24 cellular contexts compared by ENCODE assay signal in the genomic region with DNA sequence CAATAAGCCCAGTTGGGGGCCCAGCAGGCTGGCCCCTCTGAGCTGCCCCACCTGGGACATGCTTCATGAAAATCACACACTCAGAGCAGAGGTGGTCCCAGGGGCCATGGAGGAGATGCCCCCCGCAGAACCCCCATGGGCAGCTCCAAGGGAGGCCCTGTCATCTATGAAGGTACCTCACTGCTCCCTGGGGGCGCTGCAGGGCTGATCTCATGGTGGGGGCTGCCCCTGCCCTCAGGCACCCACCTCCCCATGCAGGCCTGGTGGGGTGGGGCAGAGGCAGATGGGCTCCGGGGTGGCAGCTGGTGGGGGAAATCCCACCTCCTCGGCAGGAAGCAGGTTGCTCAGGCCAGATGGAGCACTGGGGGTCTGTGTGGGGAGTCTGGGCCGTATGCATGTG.
DNase-seq lines count a peak whose midpoint lies in the region; ATAC-seq and TF ChIP-seq lines count a peak whose summit lies in the region.
"Had no signal": no experiment of that assay in that cellular context is flagged by ENCODE, and none has a peak within 500 bp of the region (broad histone marks: within the 10 kb centered on the region; RNA-seq: fewer than 3 reads in every experiment).

No MANE protein-coding gene starts in this region.

- no peaks in the 10 kb centered on the region for H3K9me3 ChIP-seq in DOHH2 (ENCODE audit: control insufficient read depth, insufficient read depth, low read length)
- H3K9me3 ChIP-seq in OCI-LY7 (ENCODE audit: low read length): no peaks in the 10 kb centered on the region
- H3K9me3 ChIP-seq in mesenchymal stem cell (ENCODE audit: control insufficient read depth, low read length): no peaks in the 10 kb centered on the region
- H3K9me3 ChIP-seq: esophagus muscularis mucosa, HAP-1, pancreas, vagina had no signal

- no peak overlapping the region for H2BK120ac ChIP-seq in mesenchymal stem cell (ENCODE audit: low read depth, low read length)

- H2AK5ac ChIP-seq in mesenchymal stem cell (ENCODE audit: low read length, severe bottlenecking): no peak overlapping the region

- H3K9me2 ChIP-seq in DOHH2 (replicated peaks; ENCODE audit: control insufficient read depth, low read length) (no peaks in the 10 kb centered on the region), OCI-LY7 (ENCODE audit: insufficient read depth, low read length) (no peaks in the 10 kb centered on the region)

- no peaks in the 10 kb centered on the region for H3K36me3 ChIP-seq in DOHH2 (ENCODE audit: control insufficient read depth, low read length)
- H3K36me3 ChIP-seq in OCI-LY7 (ENCODE audit: insufficient read depth, low read length): no peaks in the 10 kb centered on the region
- no peaks in the 10 kb centered on the region for H3K36me3 ChIP-seq in mesenchymal stem cell (ENCODE audit: control insufficient read depth in 1 of 2, insufficient read depth in 2 of 2, low read depth in 1 of 2, low read length in 2 of 2)
- H3K36me3 ChIP-seq: cardiac muscle cell, esophagus muscularis mucosa, HAP-1, pancreas, vagina had no signal

- H3K4me1 ChIP-seq in DOHH2 (ENCODE audit: control insufficient read depth, low read length) (peaks cover 39% of the 10 kb centered on the region), OCI-LY7 (ENCODE audit: insufficient read depth, low read length, poor library complexity, severe bottlenecking) (peaks cover 14% of the 10 kb centered on the region), mesenchymal stem cell (ENCODE audit: control insufficient read depth, insufficient read depth, low read depth, low read length) (peaks cover 27% of the 10 kb centered on the region)
- H3K4me1 ChIP-seq: HAP-1 had no signal

- H3K4me3 ChIP-seq in DOHH2 (ENCODE audit: low read length) (no peak overlapping the region), OCI-LY7 (ENCODE audit: low read depth, low read length, poor library complexity, severe bottlenecking) (no peak overlapping the region), mesenchymal stem cell (ENCODE audit: insufficient read depth in 1 of 2, low read depth in 1 of 2, low read length in 2 of 2) (no peak overlapping the region)
- H3K4me3 ChIP-seq: cardiac muscle cell, esophagus muscularis mucosa, HAP-1, pancreas, vagina had no signal

- H3K4ac ChIP-seq in mesenchymal stem cell (ENCODE audit: low read depth in 1 of 2, low read length in 2 of 2): no peak overlapping the region

- DNase-seq in GM20000 (ENCODE audit: low spot score): peak; percentile 57
- DNase-seq in OCI-LY7 (ENCODE audit: low spot score): peak; percentile 14
- DNase-seq in mesenchymal stem cell: no peak
- DNase-seq in dermis blood vessel endothelial cell: no peak
- DNase-seq in T1000 (lab: John Stamatoyannopoulos, UW): no peak
- no peak for DNase-seq in DMS53 (lab: John Stamatoyannopoulos, UW)
- DNase-seq: activated T-cell treated with anti-CD3 and anti-CD28 coated beads, Interleukin-2, amount 50 U/mL, for 72 hours; effector CD4-positive, alpha-beta T cell; glutamatergic neuron; immature natural killer cell; IMR-90; MM.1S; NCI-H446 treated with DMSO at 0.1 percent for 48 hours; pancreas; PC-3; T-helper 2 cell had no signal

- BruUV-seq in OCI-LY7 (replicated peaks; lab: Mats Ljungman, UMichigan): no TSS peak

- no peak overlapping the region for H3K9ac ChIP-seq in mesenchymal stem cell (ENCODE audit: low read length)

- TF ChIP-seq CTCF in DOHH2 (IDR thresholded peaks at IDR 0.05; ENCODE audit: low read depth, low read length, poor library complexity, severe bottlenecking) (peak; percentile 54), GM20000 (IDR thresholded peaks at IDR 0.05; ENCODE audit: extremely low read depth, missing control alignments) (peak; percentile 18), OCI-LY7 (conservative IDR thresholded peaks at IDR 0.05; ENCODE audit: low read length) (peak; percentile 29; the same call in 1 of the 2 replicates)

- peak overlapping the region; percentile 18 for H3K4me2 ChIP-seq in DOHH2 (ENCODE audit: low read length)
- no peak overlapping the region for H3K4me2 ChIP-seq in OCI-LY7 (ENCODE audit: low read length)
- H3K4me2 ChIP-seq in mesenchymal stem cell (ENCODE audit: low read length, poor library complexity, severe bottlenecking): no peak overlapping the region

- CTCF ChIA-PET in OCI-LY7 (lab: Charles Lee; ENCODE audit: unreplicated experiment): no interaction called here

- H3K23ac ChIP-seq in mesenchymal stem cell (ENCODE audit: low read length in 2 of 2): no peak overlapping the region

- H3K27ac ChIP-seq in DOHH2 (ENCODE audit: low read depth, low read length) (no peak overlapping the region), OCI-LY7 (ENCODE audit: low read depth, low read length, poor library complexity, severe bottlenecking) (no peak overlapping the region), mesenchymal stem cell (ENCODE audit: low read length, poor library complexity, severe bottlenecking) (no peak overlapping the region)
- H3K27ac ChIP-seq: cardiac muscle cell, esophagus muscularis mucosa, HL-60, pancreas, vagina had no signal

- no peak overlapping the region for H2BK5ac ChIP-seq in mesenchymal stem cell (ENCODE audit: low read depth, low read length, poor library complexity, severe bottlenecking)

- no peaks in the 10 kb centered on the region for H3K79me2 ChIP-seq in DOHH2 (ENCODE audit: control insufficient read depth, low read length)
- no peaks in the 10 kb centered on the region for H3K79me2 ChIP-seq in OCI-LY7 (ENCODE audit: insufficient read depth, low read depth, low read length)

- H4K91ac ChIP-seq in mesenchymal stem cell (ENCODE audit: low read length): no peak overlapping the region

- no peak for ATAC-seq in GM19463 (IDR thresholded peaks at IDR 0.05; ENCODE audit: unreplicated experiment)
- ATAC-seq: activated T-cell treated with anti-CD3 and anti-CD28 coated beads, Interleukin-2, amount 50 U/mL, for 72 hours; pancreas; PC-3; WTC11 had no signal

- H3F3A ChIP-seq in DOHH2 (ENCODE audit: control insufficient read depth, insufficient read depth): no peaks in the 10 kb centered on the region

- no peak overlapping the region for H2AFZ ChIP-seq in OCI-LY7 (ENCODE audit: low read length)
- no peak overlapping the region for H2AFZ ChIP-seq in mesenchymal stem cell (ENCODE audit: low read depth, low read length)

- no peak overlapping the region for H3K18ac ChIP-seq in mesenchymal stem cell (ENCODE audit: low read depth in 1 of 2, low read length in 2 of 2)

- intact Hi-C loops in OCI-LY7 (cut with micrococcal nuclease; ENCODE audit: unreplicated experiment): no loop called here

- H4K8ac ChIP-seq in mesenchymal stem cell (ENCODE audit: low read length): no peak overlapping the region

- no peaks in the 10 kb centered on the region for H3K79me1 ChIP-seq in mesenchymal stem cell (replicated peaks; ENCODE audit: low read length, poor library complexity, severe bottlenecking)

- H2BK15ac ChIP-seq in mesenchymal stem cell (ENCODE audit: low read depth, poor library complexity, severe bottlenecking): peak overlapping the region; percentile 21

- POLR2A ChIA-PET in OCI-LY7 (lab: Charles Lee): interaction anchor here (1.0 kb wide), 1 partner anchor 304 kb away, joined by 3 read pairs; no protein-coding TSS in a partner anchor

- H3K14ac ChIP-seq in mesenchymal stem cell (ENCODE audit: low read length in 2 of 2): no peak overlapping the region

- WGBS in mesenchymal stem cell: 92% methylated on average over 3 of the region's 5 CpGs

- H2BK12ac ChIP-seq in mesenchymal stem cell (ENCODE audit: low read length in 2 of 2): no peak overlapping the region

- H4K20me1 ChIP-seq in DOHH2 (ENCODE audit: control insufficient read depth, insufficient read depth, low read depth, low read length) (no peaks in the 10 kb centered on the region), OCI-LY7 (ENCODE audit: insufficient read depth, low read length) (no peaks in the 10 kb centered on the region)

- H3K27me3 ChIP-seq in DOHH2 (ENCODE audit: control insufficient read depth, low read length): peaks cover 12% of the 10 kb centered on the region; the same call in 1 of the 2 replicates
- H3K27me3 ChIP-seq in mesenchymal stem cell (ENCODE audit: control insufficient read depth in 1 of 2, insufficient read depth in 1 of 2, low read length in 2 of 2): peaks cover 26 to 32% of the 10 kb centered on the region in 2 experiments
- H3K27me3 ChIP-seq: cardiac muscle cell, pancreas, vagina had no signal

Comparison
In these comparisons a context has a peak if more than half of its experiments do, and no peak if none do; other contexts are left out.
1. DNase-seq: peak in GM20000 (single experiment) and OCI-LY7 (single experiment); none in mesenchymal stem cell (single experiment), dermis blood vessel endothelial cell (single experiment), T1000 (single experiment) and DMS53 (single experiment).
2. Peak in every context shown above with its lines, with median percentiles within 50 percentile points of each other: CTCF ChIP-seq.